ENCODE assay signal across 8 cellular contexts in genomic region chr17:77086433-77087010, GRCh38. TPM values are rescaled to one million over a fixed set of nuclear protein-coding genes. Genes with fewer than 3 reads are reported as not detected.
DNase-seq lines count a peak whose midpoint lies in the region; ATAC-seq and TF ChIP-seq lines count a peak whose summit lies in the region.

No MANE protein-coding gene starts in this region.

- DNase-seq in CD1c-positive myeloid dendritic cell (ENCODE audit: extremely low spot score) (peak; percentile 83), HCT116 (ENCODE audit: low read depth, low spot score) (peak; percentile 85), NCI-H460 (ENCODE audit: extremely low read depth, low read depth) (peak; percentile 79), chondrocyte (ENCODE audit: low spot score) (no peak), left lung (peak; percentile 85 to 97)
- peak; percentile 73 to 82 for DNase-seq in activated CD4-positive, alpha-beta T cell treated with anti-CD3 and anti-CD28 coated beads for 4 hours
- peak; percentile 66 to 82 for DNase-seq in stimulated activated CD4-positive, alpha-beta T cell treated with anti-CD3 and anti-CD28 coated beads, Interleukin-4, amount 100 ng/mL, for 4 hours

- no peak overlapping the region for H3K4me3 Mint-ChIP-seq in chondrocyte (ENCODE audit: unreplicated experiment)

- peaks cover 3% of the 10 kb centered on the region for H3K27me3 Mint-ChIP-seq in chondrocyte (ENCODE audit: low read depth)

- no peak for TF ChIP-seq POLR2A in HCT116 (IDR thresholded peaks at IDR 0.05; ENCODE audit: borderline replicate concordance, extremely low read depth, insufficient read depth, insufficient read length)

- H4K20me1 ChIP-seq in HCT116 (ENCODE audit: insufficient read depth), result no peaks in the 10 kb centered on the region

- peak overlapping the region; percentile 63 for H3K4me2 ChIP-seq in HCT116 (ENCODE audit: low read length)

- H3K9me3 ChIP-seq in HCT116 (ENCODE audit: control insufficient read depth in 1 of 2, insufficient read depth in 1 of 2, low read depth in 1 of 2, low read length in 2 of 2) (no peaks in the 10 kb centered on the region), left lung (no peaks in the 10 kb centered on the region)

- RAD21 ChIA-PET in HCT116 (lab: Charles Lee; ENCODE audit: low non-redundant PET in 1 of 2, low total read pairs in 2 of 2, uncharacterized antibody in 2 of 2, unreplicated experiment in 2 of 2), result interaction anchor here (0.6 to 1.4 kb wide), 2 partner anchors 97 to 169 kb away, joined by 3 read pairs; no protein-coding TSS in a partner anchor

- H3K9me2 ChIP-seq in HCT116 (ENCODE audit: insufficient read depth), result no peaks in the 10 kb centered on the region

- H3K4me1 ChIP-seq in HCT116 (ENCODE audit: control insufficient read depth in 1 of 2, insufficient read depth in 2 of 2, low read length in 2 of 2), result peaks cover 15 to 34% of the 10 kb centered on the region in 2 experiments
- H3K4me1 ChIP-seq in left lung, result peaks cover 7 to 44% of the 10 kb centered on the region in 2 donors

- H3K4me3 ChIP-seq in HCT116 (replicated peaks in 1 of 2; ENCODE audit: low read depth in 1 of 2, low read length in 2 of 2) (peak overlapping the region in 1 of 2 experiments; percentile 31; a peak in 1 of 4 replicates), left lung (no peak overlapping the region)

- peak overlapping the region; percentile 35 for H3K9ac ChIP-seq in HCT116 (ENCODE audit: low read length)

- no peak overlapping the region for H3K27ac Mint-ChIP-seq in chondrocyte (ENCODE audit: unreplicated experiment)

- H2AFZ ChIP-seq in HCT116 (ENCODE audit: low read depth, low read length, poor library complexity, severe bottlenecking), result peak overlapping the region; percentile 96

- peaks cover 23% of the 10 kb centered on the region for H3K4me1 Mint-ChIP-seq in chondrocyte (ENCODE audit: low read depth)

- 0 out of 2 replicates have a peak overlapping the region, but pooled peaks have one; percentile 24 for H3K27ac ChIP-seq in HCT116 (ENCODE audit: low read depth, low read length)
- H3K27ac ChIP-seq in left lung, result no peak overlapping the region

- TF ChIP-seq CTCF in HCT116 (IDR thresholded peaks at IDR 0.05 in 2 of 3, conservative IDR thresholded peaks at IDR 0.05 in 1 of 3; ENCODE audit: borderline replicate concordance in 1 of 3, insufficient read depth in 1 of 3, low read depth in 2 of 3, low read length in 2 of 3) (peak; percentile 95 to 99 (median 96)), chondrocyte (IDR thresholded peaks at IDR 0.05) (peak; percentile 93), left lung (IDR thresholded peaks at IDR 0.05) (peak; percentile 86 to 94)

- intact Hi-C loops in HCT116 (cut with micrococcal nuclease) (loop anchor here (1.0 to 5.0 kb wide), 6 partner anchors 111 to 409 kb away; no protein-coding TSS in a partner anchor), left lung (cut with DNase I) (loop anchor here in 1 of 2 donors (5.0 kb wide), 1 partner anchor 161 kb away; no protein-coding TSS in a partner anchor)

- CTCF ChIA-PET in HCT116 (lab: Charles Lee), result interaction anchor here (0.6 to 2.7 kb wide), 15 partner anchors 8 to 359 kb away, joined by 3 to 18 read pairs (median 4); partner anchors contain the start of genes MGAT5B and SEC14L1

- no peaks in the 10 kb centered on the region for H3K36me3 Mint-ChIP-seq in chondrocyte (ENCODE audit: low read depth)

- peak; percentile 85 for TF ChIP-seq RAD21 in HCT116 (IDR thresholded peaks at IDR 0.05; ENCODE audit: low read depth)

- no peaks in the 10 kb centered on the region for H3K9me3 Mint-ChIP-seq in chondrocyte (ENCODE audit: low read depth)

- no TSS peak for BruUV-seq in HCT116 (replicated peaks; lab: Mats Ljungman, UMichigan)

- POLR2A ChIA-PET in HCT116 (lab: Charles Lee), result interaction anchor here (1.2 to 1.6 kb wide), 2 partner anchors 161 to 169 kb away, joined by 4 to 7 read pairs; no protein-coding TSS in a partner anchor

- ATAC-seq in HCT116 (peak; percentile 81), left lung (peak; percentile 85), HG03097 (IDR thresholded peaks at IDR 0.05; ENCODE audit: low FRiP score, unreplicated experiment) (no peak)

- H3K36me3 ChIP-seq in HCT116 (ENCODE audit: control insufficient read depth in 1 of 2, insufficient read depth in 2 of 2, low read length in 2 of 2), result peaks cover 15 to 22% of the 10 kb centered on the region in 2 experiments; a peak in 3 of 4 replicates
- peaks cover 0 to 17% of the 10 kb centered on the region in 2 donors for H3K36me3 ChIP-seq in left lung

- peaks cover 30% of the 10 kb centered on the region for H3K79me2 ChIP-seq in HCT116 (ENCODE audit: insufficient read depth, low read length)

- H3K27me3 ChIP-seq in HCT116 (ENCODE audit: insufficient read depth, low read length) (no peaks in the 10 kb centered on the region), left lung (peaks cover 0 to 14% of the 10 kb centered on the region in 2 donors)

TF ChIP-seq in HCT116, 20 proteins besides CTCF, POLR2A, EP300 and RAD21:
- peak; percentile 37 for TF ChIP-seq POLR2AphosphoS5 (IDR thresholded peaks at IDR 0.05; ENCODE audit: low read depth, low read length)
- TF ChIP-seq CEBPB (IDR thresholded peaks at IDR 0.05; ENCODE audit: low read depth), result no peak

RNA-seq across cellular contexts. Expression of gene SEC14L1, which starts 54.2 kb away (rescaled TPM):
- total RNA-seq in HCT116 (2021; ENCODE audit: unreplicated experiment) (59.7 TPM), chondrocyte (47.1 to 60.0 TPM (median 51.8 TPM) in 3 replicates), left lung (100 to 1,000 TPM in 1 of 2 donors, 10 to 100 TPM in 1; 84.7 to 151 TPM)
- polyA plus RNA-seq in HCT116 (2012), result 31.2 and 34.2 TPM in 2 replicates
- total RNA-seq in NCI-H460 (2014; rRNA removed; shearing (Covaris generic)), result 15.2 and 18.8 TPM in 2 replicates
- polyA plus RNA-seq in NCI-H460 (2014; cell fraction: nucleus; rRNA removed), result 8.1 and 12.1 TPM in 2 replicates
